In the genomic region with DNA sequence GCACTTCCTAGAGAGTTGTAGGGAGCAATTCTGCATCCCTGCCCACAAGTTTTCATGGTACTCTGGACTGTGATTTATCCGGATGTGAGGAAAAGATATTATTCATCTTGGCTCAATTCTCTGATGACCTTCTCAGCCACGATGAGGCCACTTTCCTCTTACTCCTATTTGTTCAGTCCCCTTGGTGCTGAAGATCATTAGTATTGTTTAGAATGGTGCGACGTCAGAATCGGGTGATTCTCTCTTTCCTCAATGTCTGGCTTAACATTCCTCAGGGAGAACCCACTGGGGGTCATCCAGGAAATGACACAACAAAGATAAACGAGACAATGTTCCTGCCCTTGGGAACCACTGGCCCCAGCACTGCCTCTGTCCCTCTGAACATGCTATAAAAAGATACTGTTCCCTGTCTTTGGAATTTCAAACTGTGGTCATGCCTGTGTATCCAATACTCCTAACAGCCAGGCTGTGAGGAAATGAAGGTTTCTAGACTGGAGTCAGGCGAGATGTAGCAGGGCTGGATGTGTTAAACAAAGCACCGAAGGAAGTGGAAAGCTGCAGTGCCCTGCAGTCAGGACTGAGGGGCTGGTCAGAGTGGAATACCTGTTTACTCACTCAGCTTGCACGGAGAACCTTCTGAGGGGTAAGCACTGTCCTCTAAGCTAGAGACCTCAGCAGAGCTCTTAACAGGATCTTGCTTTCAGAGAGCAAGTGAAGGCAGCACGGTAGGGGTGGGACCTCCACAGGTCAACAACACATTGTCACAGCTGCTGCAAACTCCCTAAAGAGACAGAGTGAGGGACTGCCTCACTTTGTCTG, we compare ENCODE assay signal across 11 cellular contexts. TPM values are rescaled to one million over a fixed set of nuclear protein-coding genes. Genes with fewer than 3 reads are reported as not detected.
A peak's percentile ranks its signal among the peaks of the same experiment; 100 is the strongest.
DNase-seq lines count a peak whose midpoint lies in the region; ATAC-seq, FAIRE-seq and TF ChIP-seq lines count a peak whose summit lies in the region.
"Had no signal": no experiment of that assay in that cellular context is flagged by ENCODE, and none has a peak within 500 bp of the region (broad histone marks: within the 10 kb centered on the region; RNA-seq: fewer than 3 reads in every experiment).

No MANE protein-coding gene starts in this region.

- H3K4me2 ChIP-seq in HepG2 (ENCODE audit: low read depth, low read length), result no peak overlapping the region

- in situ Hi-C loops in HepG2 (cut with HindIII; ENCODE audit: extremely low pct_ligation_motif_present, low pct_unique_long_range_greater_than_20kb) (no loop called here), GM13976 (cut with MboI; ENCODE audit: low sequenced_read_pairs, unreplicated experiment) (no loop called here)

- H3K27me3 ChIP-seq in HepG2 (ENCODE audit: control insufficient read depth in 1 of 2, insufficient read depth in 2 of 2, low read length in 2 of 2) (peaks cover 5 to 39% of the 10 kb centered on the region in 2 experiments; a peak in 3 of 5 replicates), aorta (ENCODE audit: control insufficient read depth in 1 of 2, insufficient read depth in 2 of 2, low read length in 1 of 2) (no peaks in the 10 kb centered on the region)

- intact Hi-C loops in HepG2 (cut with micrococcal nuclease; ENCODE audit: unreplicated experiment) (no loop called here), aorta (cut with DNase I) (no loop called here)

- CTCF ChIA-PET in HepG2 (lab: Yijun Ruan, JAX; ENCODE audit: low intra/inter-chr PET ratio, low total read pairs), result no interaction called here

- peaks cover 0 to 3% of the 10 kb centered on the region in 2 donors for H3K9me3 Mint-ChIP-seq in activated naive CD4-positive, alpha-beta T cell treated with anti-CD3 and anti-CD28 coated beads, Interleukin-2, amount 50 U/mL, for 72 hours
- H3K9me3 Mint-ChIP-seq: natural killer cell had no signal

- POLR2A ChIA-PET in HepG2 (lab: Yijun Ruan, JAX), result no interaction called here

- no peak for TF ChIP-seq RAD21 in HepG2 (CRISPR knock-in tag; IDR thresholded peaks at IDR 0.05)

- WGBS in HepG2 (ENCODE audit: low lambda C conversion rate), result 5% methylated on average over 10 of the region's 10 CpGs
- 36 to 40% methylated on average over 10 of the region's 10 CpGs for WGBS in aorta, 2 donors

- BruUV-seq in HepG2 (replicated peaks; lab: Mats Ljungman, UMichigan), result no TSS peak

- H3K27ac ChIP-seq in HepG2 (ENCODE audit: extremely low read length, insufficient read depth, low read length) (no peak overlapping the region), aorta (ENCODE audit: low read depth in 1 of 2, low read length in 2 of 2) (no peak overlapping the region)

- TF ChIP-seq CTCF in choroid plexus epithelial cell (conservative IDR thresholded peaks at IDR 0.05; ENCODE audit: low read depth, low read length), result no peak
- no peak for TF ChIP-seq CTCF in HepG2 (CRISPR knock-in tag; IDR thresholded peaks at IDR 0.05)
- no peak for TF ChIP-seq CTCF in GM13976 (IDR thresholded peaks at IDR 0.05; ENCODE audit: borderline replicate concordance, control extremely low read depth, extremely low read depth, insufficient read depth, missing control alignments)

- no peak overlapping the region for H3K4me3 ChIP-seq in choroid plexus epithelial cell (ENCODE audit: low read depth, low read length)
- no peak overlapping the region for H3K4me3 ChIP-seq in HepG2 (replicated peaks in 1 of 3; ENCODE audit: insufficient read depth in 1 of 3, low read depth in 2 of 3, low read length in 3 of 3)
- H3K4me3 ChIP-seq in aorta (ENCODE audit: low read length in 2 of 2), result no peak overlapping the region

- TF ChIP-seq POLR2A in HepG2 (IDR thresholded peaks at IDR 0.05; ENCODE audit: insufficient read depth in 1 of 2, low read depth in 2 of 2, low read length in 2 of 2) (no peak), GM18505 (IDR thresholded peaks at IDR 0.05; ENCODE audit: borderline replicate concordance, extremely low read depth, insufficient read depth, insufficient read length) (no peak)

- H3K9ac ChIP-seq in HepG2 (ENCODE audit: insufficient read depth, low read depth, low read length), result no peak overlapping the region

- H3K4me1 ChIP-seq in HepG2 (ENCODE audit: insufficient read depth, low read length), result no peaks in the 10 kb centered on the region
- H3K4me1 ChIP-seq in aorta (ENCODE audit: control insufficient read depth in 1 of 2, insufficient read depth in 2 of 2, low read length in 2 of 2), result no peaks in the 10 kb centered on the region

- ATAC-seq in activated naive CD4-positive, alpha-beta T cell treated with anti-CD3 and anti-CD28 coated beads, Interleukin-2, amount 50 U/mL, for 72 hours, result peak; percentile 29 to 46
- ATAC-seq in HepG2 (peak; percentile 47), aorta (ENCODE audit: low FRiP score) (peak; percentile 68), GM18505 (IDR thresholded peaks at IDR 0.05; ENCODE audit: unreplicated experiment) (no peak)
- ATAC-seq: natural killer cell had no signal

- H3K27ac Mint-ChIP-seq in activated naive CD4-positive, alpha-beta T cell treated with anti-CD3 and anti-CD28 coated beads, Interleukin-2, amount 50 U/mL, for 72 hours, result no peak overlapping the region
- H3K27ac Mint-ChIP-seq: natural killer cell had no signal

- H3K9me3 ChIP-seq in HepG2 (ENCODE audit: low read length) (peaks cover 6% of the 10 kb centered on the region; the same call in 1 of the 2 replicates), aorta (ENCODE audit: control insufficient read depth, low read length) (peaks cover 2% of the 10 kb centered on the region)

- H2AFZ ChIP-seq in HepG2 (ENCODE audit: low read length), result no peak overlapping the region

- H4K20me1 ChIP-seq in HepG2 (ENCODE audit: insufficient read depth, low read length), result no peaks in the 10 kb centered on the region

- TF ChIP-seq EP300 in HepG2 (IDR thresholded peaks at IDR 0.05; ENCODE audit: low read depth in 2 of 2, low read length in 2 of 2) (no peak), HepG2 (CRISPR knock-in tag; IDR thresholded peaks at IDR 0.05; ENCODE audit: borderline replicate concordance) (no peak)

- no peak for FAIRE-seq in HepG2 (lab: Jason Lieb, UNC)

- peak in 1 of 2 donors; percentile 23 for DNase-seq in activated naive CD4-positive, alpha-beta T cell treated with anti-CD3 and anti-CD28 coated beads, Interleukin-2, amount 50 U/mL, for 72 hours (ENCODE audit: low spot score in 2 of 2)
- no peak for DNase-seq in activated naive CD4-positive, alpha-beta T cell (lab: John Stamatoyannopoulos, UW)
- DNase-seq in choroid plexus epithelial cell (ENCODE audit: low read depth), result peak; percentile 31
- peak; percentile 6 for DNase-seq in HepG2 (ENCODE audit: low spot score)
- no peak for DNase-seq in aorta
- DNase-seq in GM13976 (ENCODE audit: low spot score), result no peak
- no peak for DNase-seq in SW 1271 (lab: John Stamatoyannopoulos, UW)
- DNase-seq: glutamatergic neuron, natural killer cell, OCI-M1 had no signal

- no peaks in the 10 kb centered on the region for H3K36me3 Mint-ChIP-seq in activated naive CD4-positive, alpha-beta T cell treated with anti-CD3 and anti-CD28 coated beads, Interleukin-2, amount 50 U/mL, for 72 hours
- H3K36me3 Mint-ChIP-seq: natural killer cell had no signal

- H3K36me3 ChIP-seq in HepG2 (replicated peaks in 1 of 2; ENCODE audit: control insufficient read depth in 1 of 2, insufficient read depth in 2 of 2, low read length in 2 of 2), result no peaks in the 10 kb centered on the region
- H3K36me3 ChIP-seq in aorta (ENCODE audit: control insufficient read depth in 1 of 2, insufficient read depth in 2 of 2, low read length in 1 of 2), result no peaks in the 10 kb centered on the region

- H3K79me2 ChIP-seq in HepG2 (ENCODE audit: insufficient read depth, low read length), result no peaks in the 10 kb centered on the region

TF ChIP-seq in HepG2, 621 proteins besides CTCF, POLR2A, EP300 and RAD21 (continues in another document):
- TF ChIP-seq NONO (IDR thresholded peaks at IDR 0.05), result no peak
- no peak for TF ChIP-seq NONO (CRISPR knock-in tag; conservative IDR thresholded peaks at IDR 0.05)
- no peak for TF ChIP-seq SMYD3 (CRISPR knock-in tag; IDR thresholded peaks at IDR 0.05)
- no peak for TF ChIP-seq POLR2AphosphoS2 (IDR thresholded peaks at IDR 0.05; ENCODE audit: low read depth, low read length)
- TF ChIP-seq ZKSCAN5 (CRISPR knock-in tag; IDR thresholded peaks at IDR 0.05), result no peak
- no peak for TF ChIP-seq SMAD1 (CRISPR knock-in tag; IDR thresholded peaks at IDR 0.05; ENCODE audit: borderline replicate concordance, low read depth)
- no peak for TF ChIP-seq ZNF614 (CRISPR knock-in tag; IDR thresholded peaks at IDR 0.05; ENCODE audit: borderline replicate concordance)
- TF ChIP-seq RFX3 (CRISPR knock-in tag; IDR thresholded peaks at IDR 0.05), result no peak
- no peak for TF ChIP-seq FIP1L1 (IDR thresholded peaks at IDR 0.05; ENCODE audit: borderline replicate concordance, insufficient read depth, low read depth, low read length)
- no peak for TF ChIP-seq PRPF4 (IDR thresholded peaks at IDR 0.05; ENCODE audit: low read depth, low read length, poor library complexity, severe bottlenecking)

RNA-seq across cellular contexts. Expression of a gene that starts 12.9 kb away (rescaled TPM):
- total RNA-seq in activated naive CD4-positive, alpha-beta T cell treated with anti-CD3 and anti-CD28 coated beads, Interleukin-2, amount 50 U/mL, for 72 hours, result not detected
- not detected in 2 replicates for total RNA-seq in HepG2 (2016; rRNA removed; fragmentation: Illumina TruSeq; extraction: Trizol)
- total RNA-seq in HepG2 (2016; cell fraction: cytosol; rRNA removed; fragmentation: Illumina TruSeq; extraction: Trizol; ENCODE audit: low read depth), result not detected in 2 replicates
- total RNA-seq in HepG2 (2016; cell fraction: insoluble cytoplasmic fraction; rRNA removed; fragmentation: Illumina TruSeq; extraction: Trizol), result not detected in 2 replicates
- not detected in 2 replicates for total RNA-seq in HepG2 (2016; cell fraction: membrane; rRNA removed; fragmentation: Illumina TruSeq; extraction: Trizol)
- not detected in 2 replicates for total RNA-seq in HepG2 (2016; cell fraction: nucleus; rRNA removed; fragmentation: Illumina TruSeq; extraction: Trizol)
- not detected in 2 replicates for polyA plus RNA-seq in HepG2 (2011; rRNA removed)
- not detected in 2 replicates for polyA plus RNA-seq in HepG2 (2011; cell fraction: cytosol; rRNA removed)
- polyA plus RNA-seq in HepG2 (2011; cell fraction: nucleus; rRNA removed), result not detected in 2 replicates
- polyA plus RNA-seq in HepG2 (2012), result not detected in 2 replicates
- not detected in 2 replicates for polyA plus RNA-seq in HepG2 (2016; cell fraction: cytosol; fragmentation: Illumina TruSeq; extraction: Trizol; ENCODE audit: low read depth)
- not detected in 2 replicates for polyA plus RNA-seq in HepG2 (2016; cell fraction: insoluble cytoplasmic fraction; fragmentation: Illumina TruSeq; extraction: Trizol; ENCODE audit: low read depth)
- not detected in 2 replicates for polyA plus RNA-seq in HepG2 (2016; cell fraction: membrane; fragmentation: Illumina TruSeq; extraction: Trizol; ENCODE audit: low read depth)
- not detected in 2 replicates for polyA plus RNA-seq in HepG2 (2016; cell fraction: nucleus; fragmentation: Illumina TruSeq; extraction: Trizol; ENCODE audit: insufficient read depth, low read depth)
- polyA minus RNA-seq in HepG2 (2011; rRNA and poly(A)+ RNA removed; ENCODE audit: low replicate concordance), result 0.98 TPM in 1 of 2 replicates, not detected in the other
- not detected in 2 replicates for polyA minus RNA-seq in HepG2 (2011; cell fraction: cytosol; rRNA and poly(A)+ RNA removed)
- polyA minus RNA-seq in HepG2 (2011; cell fraction: nucleus; rRNA and poly(A)+ RNA removed), result not detected in 2 replicates
- 10 to 100 TPM in 1 of 2 donors, 1 to 10 TPM in 1; 9.0 to 18.5 TPM for total RNA-seq in aorta
- polyA plus RNA-seq in aorta, result 1 to 10 TPM in 1 of 2 donors, under 1 TPM in 1; 0.88 to 1.9 TPM
- total RNA-seq: natural killer cell had no signal

Comparison
In these comparisons a context has a peak if more than half of its experiments do, and no peak if none do; other contexts are left out.
1. DNase-seq: peak in choroid plexus epithelial cell (single experiment) and HepG2 (single experiment); none in activated naive CD4-positive, alpha-beta T cell (0 of 4), aorta (0 of 2), GM13976 (single experiment) and SW 1271 (0 of 2).
2. RNA of a gene that starts 12.9 kb away (total RNA-seq): 9.0 to 18.5 TPM in aorta; not detected in activated naive CD4-positive, alpha-beta T cell treated with anti-CD3 and anti-CD28 coated beads, Interleukin-2, amount 50 U/mL, for 72 hours and not detected in HepG2; every median in the first group is over 4 times any median in the second.